In genomic region chr16:3183445-3184139, GRCh38 we compare ENCODE assay signal across 10 cellular contexts. TPM values are rescaled to one million over a fixed set of nuclear protein-coding genes. Genes with fewer than 3 reads are reported as not detected.
DNase-seq lines count a peak whose midpoint lies in the region; ATAC-seq, FAIRE-seq and TF ChIP-seq lines count a peak whose summit lies in the region.
"Had no signal": no experiment of that assay in that cellular context is flagged by ENCODE, and none has a peak within 500 bp of the region (broad histone marks: within the 10 kb centered on the region; RNA-seq: fewer than 3 reads in every experiment).

No MANE protein-coding gene starts in this region.

- TF ChIP-seq POLR2A in endothelial cell of umbilical vein (IDR thresholded peaks at IDR 0.05; ENCODE audit: low read depth, low read length): no peak

- FAIRE-seq in endothelial cell of umbilical vein (lab: Jason Lieb, UNC) (no peak), small intestine (lab: Jason Lieb, UNC) (no peak)
- FAIRE-seq: TTC549 had no signal

- POLR2A ChIA-PET in endothelial cell of umbilical vein (lab: Charles Lee): no interaction called here

- H2AFZ ChIP-seq in endothelial cell of umbilical vein (ENCODE audit: low read depth, low read length): peak overlapping the region; percentile 99

- H3K9ac ChIP-seq in endothelial cell of umbilical vein (replicated peaks; ENCODE audit: extremely low read depth, insufficient read depth, low read length): no peak overlapping the region

- H3K36me3 ChIP-seq in GM06990 (ENCODE audit: control insufficient read depth, insufficient read depth, low read length): no peaks in the 10 kb centered on the region
- no peaks in the 10 kb centered on the region for H3K36me3 ChIP-seq in RWPE2 (ENCODE audit: low read depth)
- no peaks in the 10 kb centered on the region for H3K36me3 ChIP-seq in endothelial cell of umbilical vein (ENCODE audit: control insufficient read depth in 2 of 2, extremely low read depth in 1 of 2, insufficient read depth in 2 of 2, low read length in 2 of 2)
- no peaks in the 10 kb centered on the region for H3K36me3 ChIP-seq in small intestine (ENCODE audit: control insufficient read depth in 2 of 2, insufficient read depth in 2 of 2, low read length in 2 of 2)

- TF ChIP-seq CTCF in GM06990 (IDR thresholded peaks at IDR 0.05; ENCODE audit: insufficient read depth, low read length, poor library complexity, severe bottlenecking) (no peak), RWPE2 (IDR thresholded peaks at IDR 0.05; ENCODE audit: poor library complexity, severe bottlenecking) (no peak), endothelial cell of umbilical vein (IDR thresholded peaks at IDR 0.05; ENCODE audit: extremely low read depth in 1 of 2, insufficient read depth in 1 of 2, low read depth in 1 of 2, low read length in 2 of 2) (no peak), osteocyte (IDR thresholded peaks at IDR 0.05) (peak; percentile 1)

- no peaks in the 10 kb centered on the region for H3K4me1 ChIP-seq in RWPE2 (ENCODE audit: insufficient read depth, poor library complexity, severe bottlenecking)
- peaks cover 17% of the 10 kb centered on the region for H3K4me1 ChIP-seq in endothelial cell of umbilical vein (ENCODE audit: control insufficient read depth, extremely low read depth, insufficient read depth, low read length)
- H3K4me1 ChIP-seq in small intestine (ENCODE audit: control insufficient read depth in 2 of 2, insufficient read depth in 1 of 2, low read depth in 1 of 2, low read length in 1 of 2): peaks cover 0 to 7% of the 10 kb centered on the region in 2 donors

- ATAC-seq in RWPE2 (ENCODE audit: low read depth) (peak; percentile 11; the same call in 1 of the 3 replicates), HG02610 (IDR thresholded peaks at IDR 0.05; ENCODE audit: unreplicated experiment) (no peak)

- no peaks in the 10 kb centered on the region for H3K9me3 ChIP-seq in RWPE2 (ENCODE audit: severe bottlenecking)
- H3K9me3 ChIP-seq in endothelial cell of umbilical vein (replicated peaks; ENCODE audit: control insufficient read depth, insufficient read depth, low read length): no peaks in the 10 kb centered on the region
- no peaks in the 10 kb centered on the region for H3K9me3 ChIP-seq in small intestine (ENCODE audit: control insufficient read depth, low read depth)

- WGBS in small intestine, 3 donors: 3 to 12% (median 11%) methylated on average over 40 to 42 of the region's 42 CpGs

- DNase-seq in GM06990 (ENCODE audit: extremely low read depth, insufficient read length): peak; percentile 44
- no peak for DNase-seq in RWPE2 (ENCODE audit: low spot score)
- DNase-seq in endothelial cell of umbilical vein (ENCODE audit: low read depth, low spot score): no peak
- no peak for DNase-seq in osteocyte (ENCODE audit: extremely low spot score, unreplicated experiment)
- DNase-seq in small intestine: no peak
- DNase-seq in putamen (ENCODE audit: low spot score): no peak
- no peak for DNase-seq in GF-D8 (lab: John Stamatoyannopoulos, UW)
- DNase-seq: KBM-7 had no signal

- peak overlapping the region; percentile 80 for H3K4me3 Mint-ChIP-seq in osteocyte (ENCODE audit: unreplicated experiment)

- H4K20me1 ChIP-seq in endothelial cell of umbilical vein (replicated peaks; ENCODE audit: control insufficient read depth, extremely low read depth, insufficient read depth, low read length): no peaks in the 10 kb centered on the region

- no peaks in the 10 kb centered on the region for H3K9me1 ChIP-seq in endothelial cell of umbilical vein (replicated peaks; ENCODE audit: control insufficient read depth, extremely low read depth, insufficient read depth, low read length)

- peaks cover 30% of the 10 kb centered on the region for H3K4me1 Mint-ChIP-seq in osteocyte (ENCODE audit: unreplicated experiment)

- no peak overlapping the region for H3K27ac Mint-ChIP-seq in osteocyte (ENCODE audit: unreplicated experiment)

- H3K27me3 Mint-ChIP-seq in osteocyte (ENCODE audit: unreplicated experiment): peaks cover 49% of the 10 kb centered on the region

- BruUV-seq in endothelial cell of umbilical vein (replicated peaks; lab: Mats Ljungman, UMichigan): no TSS peak

- no peaks in the 10 kb centered on the region for H3K9me3 Mint-ChIP-seq in osteocyte (ENCODE audit: unreplicated experiment)

- H3K36me3 Mint-ChIP-seq in osteocyte (ENCODE audit: unreplicated experiment): no peaks in the 10 kb centered on the region

- H3K4me3 ChIP-seq in GM06990 (replicated peaks; ENCODE audit: low read depth, low read length) (peak overlapping the region; percentile 58), RWPE2 (ENCODE audit: severe bottlenecking) (peak overlapping the region; percentile 40), endothelial cell of umbilical vein (replicated peaks in 1 of 3; ENCODE audit: insufficient read depth in 1 of 3, low read depth in 1 of 3, low read length in 3 of 3) (peak overlapping the region; percentile 36 to 79 (median 67)), small intestine (ENCODE audit: low read depth in 1 of 2, low read length in 2 of 2) (peak overlapping the region in 1 of 2 donors; percentile 34)

- dilution Hi-C loops in endothelial cell of umbilical vein (cut with MboI; ENCODE audit: extremely low pct_ligation_motif_present, low sequenced_read_pairs): no loop called here

- H3K27ac ChIP-seq in RWPE2 (ENCODE audit: poor library complexity, severe bottlenecking): no peak overlapping the region
- H3K27ac ChIP-seq in endothelial cell of umbilical vein (ENCODE audit: insufficient read depth, low read depth, low read length): no peak overlapping the region
- no peak overlapping the region for H3K27ac ChIP-seq in small intestine (ENCODE audit: low read depth in 1 of 2, low read length in 1 of 2)

- intact Hi-C loops in endothelial cell of umbilical vein (cut with micrococcal nuclease): loop anchor here (2.0 to 5.0 kb wide), 3 partner anchors 25 to 317 kb away; partner anchors contain the start of gene CLUAP1

- H3K27me3 ChIP-seq in GM06990 (replicated peaks; ENCODE audit: control insufficient read depth, insufficient read depth, low read length) (no peaks in the 10 kb centered on the region; the same call in none of the 2 replicates), RWPE2 (ENCODE audit: insufficient read depth, poor library complexity, severe bottlenecking) (no peaks in the 10 kb centered on the region), endothelial cell of umbilical vein (ENCODE audit: control insufficient read depth in 2 of 2, insufficient read depth in 2 of 2, low read length in 2 of 2) (peaks cover 10% of the 10 kb centered on the region in 2 experiments), small intestine (ENCODE audit: control insufficient read depth in 2 of 2, insufficient read depth in 2 of 2, low read length in 2 of 2) (peaks cover 0 to 65% of the 10 kb centered on the region in 2 donors)

- H3K79me2 ChIP-seq in endothelial cell of umbilical vein (ENCODE audit: control insufficient read depth, insufficient read depth, low read length): no peaks in the 10 kb centered on the region

- CTCF ChIA-PET in endothelial cell of umbilical vein (lab: Charles Lee): interaction anchor here (0.7 to 2.9 kb wide), 7 partner anchors 10 to 317 kb away, joined by 3 to 11 read pairs (median 3); partner anchors contain the start of gene CLUAP1

- peak overlapping the region; percentile 93 for H3K4me2 ChIP-seq in endothelial cell of umbilical vein (ENCODE audit: insufficient read depth, low read length)

TF ChIP-seq in endothelial cell of umbilical vein, 7 proteins besides CTCF, POLR2A, EP300 and RAD21 (continues in another document):
- no peak for TF ChIP-seq MAX (IDR thresholded peaks at IDR 0.05; ENCODE audit: insufficient read depth, insufficient read length)
- no peak for TF ChIP-seq EZH2 (IDR thresholded peaks at IDR 0.05; ENCODE audit: borderline replicate concordance, low read depth, low read length, severe bottlenecking)
- no peak for TF ChIP-seq JUN (IDR thresholded peaks at IDR 0.05; ENCODE audit: borderline replicate concordance, insufficient read depth, insufficient read length, low read depth)
- TF ChIP-seq MYC (IDR thresholded peaks at IDR 0.05; ENCODE audit: low read depth, low read length): no peak

RNA-seq across cellular contexts. Expression of gene OR1F1, which starts 4.4 kb away (rescaled TPM):
- not detected in 2 replicates for total RNA-seq in endothelial cell of umbilical vein
- 0.17 and 0.25 TPM in 2 replicates for polyA plus RNA-seq in endothelial cell of umbilical vein
- polyA plus RNA-seq in endothelial cell of umbilical vein (2011; cell fraction: cytosol; rRNA removed): 0.10 and 0.14 TPM in 2 replicates
- not detected in 2 replicates for polyA plus RNA-seq in endothelial cell of umbilical vein (2011; cell fraction: nucleus; rRNA removed)
- polyA plus RNA-seq in endothelial cell of umbilical vein (2012): 0.19 TPM in 1 of 2 replicates, not detected in the other
- 0.63 TPM in 1 of 2 replicates, not detected in the other for polyA minus RNA-seq in endothelial cell of umbilical vein
- not detected for polyA minus RNA-seq in endothelial cell of umbilical vein (2011; cell fraction: cytosol; rRNA and poly(A)+ RNA removed)
- polyA minus RNA-seq in endothelial cell of umbilical vein (2011; cell fraction: nucleus; rRNA and poly(A)+ RNA removed): not detected in 2 replicates
- not detected in 2 replicates for total RNA-seq in osteocyte
- not detected for polyA plus RNA-seq in small intestine

RNA-seq across cellular contexts. Expression of gene ZNF213, which starts 48.8 kb away (rescaled TPM):
- 8.0 and 9.8 TPM in 2 replicates for total RNA-seq in endothelial cell of umbilical vein
- 1.8 and 2.0 TPM in 2 replicates for polyA plus RNA-seq in endothelial cell of umbilical vein
- 1.3 and 1.7 TPM in 2 replicates for polyA plus RNA-seq in endothelial cell of umbilical vein (2011; cell fraction: cytosol; rRNA removed)
- 0.87 and 0.90 TPM in 2 replicates for polyA plus RNA-seq in endothelial cell of umbilical vein (2011; cell fraction: nucleus; rRNA removed)
- 6.0 and 6.4 TPM in 2 replicates for polyA plus RNA-seq in endothelial cell of umbilical vein (2012)
- polyA minus RNA-seq in endothelial cell of umbilical vein: 1.4 and 2.0 TPM in 2 replicates
- polyA minus RNA-seq in endothelial cell of umbilical vein (2011; cell fraction: cytosol; rRNA and poly(A)+ RNA removed): 3.5 TPM
- 0.72 and 1.5 TPM in 2 replicates for polyA minus RNA-seq in endothelial cell of umbilical vein (2011; cell fraction: nucleus; rRNA and poly(A)+ RNA removed)
- total RNA-seq in osteocyte: 13.4 and 14.3 TPM in 2 replicates
- 10 to 100 TPM; 10.8 to 12.3 (median 11.4) TPM for polyA plus RNA-seq in small intestine

RNA-seq across cellular contexts. Expression of gene ZNF200, which starts 51.4 kb away (rescaled TPM):
- total RNA-seq in endothelial cell of umbilical vein (9.1 and 10.0 TPM in 2 replicates), osteocyte (9.0 and 9.1 TPM in 2 replicates)
- polyA plus RNA-seq in endothelial cell of umbilical vein (2.8 and 3.4 TPM in 2 replicates), small intestine (1 to 10 TPM; 3.8 to 5.4 (median 4.3) TPM)
- 3.1 and 4.1 TPM in 2 replicates for polyA plus RNA-seq in endothelial cell of umbilical vein (2011; cell fraction: cytosol; rRNA removed)
- polyA plus RNA-seq in endothelial cell of umbilical vein (2011; cell fraction: nucleus; rRNA removed): 7.2 TPM in 2 replicates
- 6.9 and 7.4 TPM in 2 replicates for polyA plus RNA-seq in endothelial cell of umbilical vein (2012)
- polyA minus RNA-seq in endothelial cell of umbilical vein: 5.9 and 11.4 TPM in 2 replicates
- polyA minus RNA-seq in endothelial cell of umbilical vein (2011; cell fraction: cytosol; rRNA and poly(A)+ RNA removed): 10.5 TPM
- polyA minus RNA-seq in endothelial cell of umbilical vein (2011; cell fraction: nucleus; rRNA and poly(A)+ RNA removed): 6.6 and 9.0 TPM in 2 replicates
